Comparison of ENCODE assay signal across 8 cellular contexts in genomic region chr2:74528600-74529356, GRCh38. TPM values are rescaled to one million over a fixed set of nuclear protein-coding genes. Genes with fewer than 3 reads are reported as not detected.
DNase-seq lines count a peak whose midpoint lies in the region; ATAC-seq and TF ChIP-seq lines count a peak whose summit lies in the region.

No MANE protein-coding gene starts in this region.

- in situ Hi-C loops in GM13976 (cut with MboI; ENCODE audit: low sequenced_read_pairs, unreplicated experiment), result no loop called here

- ATAC-seq in HG02588 (IDR thresholded peaks at IDR 0.05; ENCODE audit: unreplicated experiment) (peak; percentile 7), omental fat pad (ENCODE audit: low FRiP score) (peak; percentile 31)

- H3K4me1 ChIP-seq in Peyer's patch, result peaks cover 0 to 22% (median 11%) of the 10 kb centered on the region in 4 donors

- no peak for TF ChIP-seq POLR2A in Peyer's patch (IDR thresholded peaks at IDR 0.05)

- TF ChIP-seq CTCF in GM13976 (IDR thresholded peaks at IDR 0.05; ENCODE audit: borderline replicate concordance, control extremely low read depth, extremely low read depth, insufficient read depth, missing control alignments) (peak; percentile 4), Peyer's patch (IDR thresholded peaks at IDR 0.05) (no peak), epithelial cell of proximal tubule (conservative IDR thresholded peaks at IDR 0.05; ENCODE audit: low read depth, low read length) (no peak), omental fat pad (IDR thresholded peaks at IDR 0.05) (no peak)

- peak overlapping the region; percentile 77 to 94 (median 92) for H3K27ac ChIP-seq in Peyer's patch

- DNase-seq in GM13976 (ENCODE audit: low spot score), result no peak
- peak in 1 of 3 donors; percentile 40 for DNase-seq in Peyer's patch
- DNase-seq in epithelial cell of proximal tubule (ENCODE audit: low read depth), result no peak
- DNase-seq in omental fat pad (ENCODE audit: low spot score), result no peak
- no peak for DNase-seq in kidney tubule cell (ENCODE audit: low spot score)
- no peak for DNase-seq in AML-193 (lab: John Stamatoyannopoulos, UW)
- no peak for DNase-seq in A172 (ENCODE audit: low spot score)

- H3K36me3 ChIP-seq in Peyer's patch, result peaks cover 0 to 30% (median 0%) of the 10 kb centered on the region in 3 donors

- H3K4me3 ChIP-seq in Peyer's patch, result peak overlapping the region; percentile 58 to 92 (median 76)
- H3K4me3 ChIP-seq in epithelial cell of proximal tubule (ENCODE audit: low read depth, low read length), result peak overlapping the region; percentile 99

- no peaks in the 10 kb centered on the region for H3K9me3 ChIP-seq in Peyer's patch

- no peaks in the 10 kb centered on the region for H3K27me3 ChIP-seq in Peyer's patch

RNA-seq across cellular contexts. Expression of gene AUP1, which starts 0.7 kb away (rescaled TPM):
- total RNA-seq in Peyer's patch, result 100 to 1,000 TPM; 183 to 233 (median 213) TPM
- total RNA-seq in epithelial cell of proximal tubule, result 86.4 and 136 TPM in 2 replicates
- 100 to 1,000 TPM; 120 to 157 (median 146) TPM for total RNA-seq in omental fat pad
- total RNA-seq in A172 (2014; rRNA removed; shearing (Covaris generic)), result 150 and 194 TPM in 2 replicates

RNA-seq across cellular contexts. Expression of gene HTRA2, which starts 1.0 kb away (rescaled TPM):
- total RNA-seq in Peyer's patch, result 10 to 100 TPM; 20.6 to 25.5 (median 24.2) TPM
- 25.1 and 42.0 TPM in 2 replicates for total RNA-seq in epithelial cell of proximal tubule
- 10 to 100 TPM; 30.7 to 45.6 (median 36.8) TPM for total RNA-seq in omental fat pad
- total RNA-seq in A172 (2014; rRNA removed; shearing (Covaris generic)), result 58.0 and 70.3 TPM in 2 replicates

RNA-seq across cellular contexts. Expression of gene DQX1, which starts 2.7 kb away (rescaled TPM):
- total RNA-seq in Peyer's patch (100 to 1,000 TPM in 1 of 4 donors, 10 to 100 TPM in 3; 14.0 to 116 (median 75.3) TPM), epithelial cell of proximal tubule (not detected in 2 replicates), omental fat pad (not detected)
- 0.17 TPM in 1 of 2 replicates, not detected in the other for total RNA-seq in A172 (2014; rRNA removed; shearing (Covaris generic))

RNA-seq across cellular contexts. Expression of gene TLX2, which starts 14.5 kb away (rescaled TPM):
- total RNA-seq in Peyer's patch (1 to 10 TPM in 2 of 4 donors, under 1 TPM in 1, not detected in 1; 0.53 to 1.7 (median 1.7) TPM), epithelial cell of proximal tubule (not detected in 2 replicates), omental fat pad (not detected)
- 0.90 and 1.7 TPM in 2 replicates for total RNA-seq in A172 (2014; rRNA removed; shearing (Covaris generic))

RNA-seq across cellular contexts. Expression of gene PCGF1, which starts 21.3 kb away (rescaled TPM):
- total RNA-seq in Peyer's patch (10 to 100 TPM; 14.0 to 18.9 (median 16.2) TPM), epithelial cell of proximal tubule (16.3 and 21.6 TPM in 2 replicates), omental fat pad (10 to 100 TPM; 11.6 to 20.2 (median 16.8) TPM)
- total RNA-seq in A172 (2014; rRNA removed; shearing (Covaris generic)), result 33.9 and 67.3 TPM in 2 replicates

Comparison
In these comparisons a context has a peak if more than half of its experiments do, and no peak if none do; other contexts are left out.
1. RNA of gene DQX1, which starts 2.7 kb away (total RNA-seq): 14.0 to 116 TPM in Peyer's patch; not detected in omental fat pad, not detected in epithelial cell of proximal tubule and 0.17 TPM in A172; every median in the first group is over 10 times any median in the second.